Comparison of ENCODE assay signal across 8 cellular contexts in genomic region chr5:65624025-65624569, GRCh38. TPM values are rescaled to one million over a fixed set of nuclear protein-coding genes. Genes with fewer than 3 reads are reported as not detected.
DNase-seq lines count a peak whose midpoint lies in the region; ATAC-seq and TF ChIP-seq lines count a peak whose summit lies in the region.

Gene TRIM23 (minus strand): TSS chr5:65624333. CDS start chr5:65624274, 59 bp downstream.

- H3K27ac Mint-ChIP-seq in activated naive CD8-positive, alpha-beta T cell treated with anti-CD3 and anti-CD28 coated beads, Interleukin-2, amount 50 U/mL, for 24 hours: peak within 1 kb of the TSS; percentile 99

- peaks cover 48% of the 10 kb centered on the region for H3K4me1 Mint-ChIP-seq in activated naive CD8-positive, alpha-beta T cell treated with anti-CD3 and anti-CD28 coated beads, Interleukin-2, amount 50 U/mL, for 24 hours

- H3K4me3 ChIP-seq in GM12875 (ENCODE audit: low read depth, low read length) (peak within 1 kb of the TSS; percentile 86), heart right ventricle (peak within 1 kb of the TSS; percentile 71 to 100 (median 87)), upper lobe of left lung (peak within 1 kb of the TSS; percentile 73 to 93 (median 86))

- no peak for TF ChIP-seq EP300 in upper lobe of left lung (IDR thresholded peaks at IDR 0.05)

- H3K36me3 ChIP-seq in heart right ventricle (peaks cover 0 to 9% (median 0%) of the 10 kb centered on the region in 9 donors), upper lobe of left lung (peaks cover 0 to 7% (median 0%) of the 10 kb centered on the region in 4 donors)

- H3K9me3 Mint-ChIP-seq in activated naive CD8-positive, alpha-beta T cell treated with anti-CD3 and anti-CD28 coated beads, Interleukin-2, amount 50 U/mL, for 24 hours: no peaks in the 10 kb centered on the region

- DNase-seq in NCI-H1417 treated with DMSO at 0.1 percent for 48 hours (lab: John Stamatoyannopoulos, UW) (peak; percentile 70), SW 1271 (lab: John Stamatoyannopoulos, UW) (peak; percentile 88 to 97), heart right ventricle (peak; percentile 88 to 93), posterior vena cava (ENCODE audit: low spot score) (peak; percentile 98), upper lobe of left lung (peak; percentile 96)
- peak; percentile 87 for DNase-seq in activated naive CD8-positive, alpha-beta T cell treated with anti-CD3 and anti-CD28 coated beads, Interleukin-2, amount 50 U/mL, for 24 hours

- peak in 3 of 4 donors; percentile 33 to 67 (median 50) for TF ChIP-seq POLR2A in upper lobe of left lung (IDR thresholded peaks at IDR 0.05)

- H3K36me3 Mint-ChIP-seq in activated naive CD8-positive, alpha-beta T cell treated with anti-CD3 and anti-CD28 coated beads, Interleukin-2, amount 50 U/mL, for 24 hours (ENCODE audit: low read depth): peaks cover 16% of the 10 kb centered on the region

- H3K9me3 ChIP-seq in heart right ventricle: no peaks in the 10 kb centered on the region
- H3K9me3 ChIP-seq in upper lobe of left lung: no peaks in the 10 kb centered on the region

- H3K4me1 ChIP-seq in heart right ventricle: peaks cover 4 to 46% (median 40%) of the 10 kb centered on the region in 9 donors
- H3K4me1 ChIP-seq in upper lobe of left lung: peaks cover 25 to 37% (median 34%) of the 10 kb centered on the region in 4 donors

- intact Hi-C loops in heart right ventricle (cut with DNase I) (loop anchor here in 2 of 10 donors (5.0 to 10.0 kb wide), 2 partner anchors 62 to 301 kb away; partner anchors contain the start of genes CENPK (in 1 of the 2), ERBIN (in 1 of the 2) and PPWD1 (in 1 of the 2)), posterior vena cava (cut with DNase I) (no loop called here)

- no peaks in the 10 kb centered on the region for H3K27me3 Mint-ChIP-seq in activated naive CD8-positive, alpha-beta T cell treated with anti-CD3 and anti-CD28 coated beads, Interleukin-2, amount 50 U/mL, for 24 hours

- ATAC-seq in HG02798 (IDR thresholded peaks at IDR 0.05; ENCODE audit: poor library complexity, unreplicated experiment) (peak; percentile 96), heart right ventricle (peak; percentile 99), upper lobe of left lung (ENCODE audit: low FRiP score in 2 of 2) (peak; percentile 100)
- ATAC-seq in activated naive CD8-positive, alpha-beta T cell treated with anti-CD3 and anti-CD28 coated beads, Interleukin-2, amount 50 U/mL, for 24 hours: peak; percentile 99

- H3K27ac ChIP-seq in heart right ventricle (peak within 1 kb of the TSS; percentile 72 to 94 (median 90)), upper lobe of left lung (peak within 1 kb of the TSS; percentile 79 to 89 (median 88))

- peak within 1 kb of the TSS; percentile 99 for H3K4me3 Mint-ChIP-seq in activated naive CD8-positive, alpha-beta T cell treated with anti-CD3 and anti-CD28 coated beads, Interleukin-2, amount 50 U/mL, for 24 hours

- TF ChIP-seq CTCF in GM12875 (IDR thresholded peaks at IDR 0.05; ENCODE audit: borderline replicate concordance, insufficient read depth, low read depth, low read length) (0 out of 2 replicates have a peak, but pooled peaks have one; percentile 2), heart right ventricle (IDR thresholded peaks at IDR 0.05) (peak in 1 of 9 donors; percentile 9), upper lobe of left lung (IDR thresholded peaks at IDR 0.05) (peak in 2 of 6 experiments; percentile 15 to 24)

- WGBS in heart right ventricle, 2 donors: 0% methylated on average over 32 of the region's 32 CpGs
- WGBS in upper lobe of left lung, 2 donors: 0 to 1% methylated on average over 32 of the region's 32 CpGs

- H3K27me3 ChIP-seq in heart right ventricle (no peaks in the 10 kb centered on the region), upper lobe of left lung (no peaks in the 10 kb centered on the region)

RNA-seq across cellular contexts. Expression of gene TRIM23, which starts in this region (rescaled TPM):
- 10 to 100 TPM; 15.2 to 22.6 (median 18.3) TPM for total RNA-seq in heart right ventricle
- 1 to 10 TPM; 3.8 to 4.7 TPM for polyA plus RNA-seq in heart right ventricle
- total RNA-seq in posterior vena cava: 10 to 100 TPM; 13.8 to 15.1 TPM
- total RNA-seq in upper lobe of left lung: 10 to 100 TPM in 5 of 6 donors, 1 to 10 TPM in 1; 9.4 to 20.5 (median 15.0) TPM

Comparison
In these comparisons a context has a peak if more than half of its experiments do, and no peak if none do; other contexts are left out.
1. Peak in every context shown above with its lines: DNase-seq, ATAC-seq, H3K4me3 ChIP-seq and H3K27ac ChIP-seq.